Comparison of ENCODE assay signal across 15 cellular contexts in genomic region chr5:6365142-6365976, GRCh38.
DNase-seq lines count a peak whose midpoint lies in the region; ATAC-seq and TF ChIP-seq lines count a peak whose summit lies in the region.
"Had no signal": no experiment of that assay in that cellular context is flagged by ENCODE, and none has a peak within 500 bp of the region (broad histone marks: within the 10 kb centered on the region; RNA-seq: fewer than 3 reads in every experiment).

No MANE protein-coding gene starts in this region.

- H3K27ac ChIP-seq in RWPE2 (ENCODE audit: poor library complexity, severe bottlenecking): no peak overlapping the region
- H3K27ac ChIP-seq: heart left ventricle had no signal

- DNase-seq in GM03348 (ENCODE audit: low spot score) (peak; percentile 61), RWPE2 (ENCODE audit: low spot score) (no peak), fibroblast of pulmonary artery (ENCODE audit: low read depth) (peak; percentile 29), SIG-M5 (lab: John Stamatoyannopoulos, UW) (no peak), SHP77 treated with DMSO at 0.1 percent for 48 hours (lab: John Stamatoyannopoulos, UW) (no peak)
- peak; percentile 10 for DNase-seq in stimulated activated CD8-positive, alpha-beta memory T cell treated with anti-CD3 and anti-CD28 coated beads, Interleukin-4, amount 100 ng/mL, for 48 hours
- DNase-seq in activated effector memory CD4-positive, alpha-beta T cell treated with Interleukin-2 at 50 U/mL for 16 hours: no peak
- DNase-seq: activated CD4-positive, alpha-beta T cell treated with anti-CD3 and anti-CD28 coated beads for 4 hours; CD8-positive, alpha-beta memory T cell; effector memory CD8-positive, alpha-beta T cell; heart left ventricle; left cardiac atrium; NCI-H1105; T-helper 2 cell had no signal

- peaks cover 10% of the 10 kb centered on the region for H3K36me3 ChIP-seq in RWPE2 (ENCODE audit: low read depth)

- H3K4me3 ChIP-seq in RWPE2 (ENCODE audit: severe bottlenecking) (no peak overlapping the region), fibroblast of pulmonary artery (replicated peaks; ENCODE audit: low read depth, low read length) (no peak overlapping the region)
- H3K4me3 ChIP-seq: heart left ventricle had no signal

- ATAC-seq in RWPE2 (ENCODE audit: low read depth) (peak; percentile 48), HG03175 (IDR thresholded peaks at IDR 0.05; ENCODE audit: unreplicated experiment) (no peak)
- ATAC-seq: effector memory CD8-positive, alpha-beta T cell had no signal

- TF ChIP-seq CTCF in RWPE2 (IDR thresholded peaks at IDR 0.05; ENCODE audit: poor library complexity, severe bottlenecking) (no peak), fibroblast of pulmonary artery (IDR thresholded peaks at IDR 0.05; ENCODE audit: low read length, missing control alignments) (no peak)

- no peaks in the 10 kb centered on the region for H3K9me3 ChIP-seq in RWPE2 (ENCODE audit: severe bottlenecking)

- no peaks in the 10 kb centered on the region for H3K4me1 ChIP-seq in RWPE2 (ENCODE audit: insufficient read depth, poor library complexity, severe bottlenecking)
- H3K4me1 ChIP-seq: heart left ventricle had no signal

- H3K27me3 ChIP-seq in RWPE2 (ENCODE audit: insufficient read depth, poor library complexity, severe bottlenecking): no peaks in the 10 kb centered on the region
- H3K27me3 ChIP-seq: heart left ventricle had no signal

Comparison
In these comparisons a context has a peak if more than half of its experiments do, and no peak if none do; other contexts are left out.
1. DNase-seq: peak in GM03348 (single experiment), fibroblast of pulmonary artery (single experiment) and stimulated activated CD8-positive, alpha-beta memory T cell treated with anti-CD3 and anti-CD28 coated beads, Interleukin-4, amount 100 ng/mL, for 48 hours (single experiment); none in RWPE2 (single experiment), activated effector memory CD4-positive, alpha-beta T cell treated with Interleukin-2 at 50 U/mL for 16 hours (single experiment), SIG-M5 (single experiment) and SHP77 treated with DMSO at 0.1 percent for 48 hours (single experiment).